1 cellular context compared by ENCODE assay signal in the genomic region with DNA sequence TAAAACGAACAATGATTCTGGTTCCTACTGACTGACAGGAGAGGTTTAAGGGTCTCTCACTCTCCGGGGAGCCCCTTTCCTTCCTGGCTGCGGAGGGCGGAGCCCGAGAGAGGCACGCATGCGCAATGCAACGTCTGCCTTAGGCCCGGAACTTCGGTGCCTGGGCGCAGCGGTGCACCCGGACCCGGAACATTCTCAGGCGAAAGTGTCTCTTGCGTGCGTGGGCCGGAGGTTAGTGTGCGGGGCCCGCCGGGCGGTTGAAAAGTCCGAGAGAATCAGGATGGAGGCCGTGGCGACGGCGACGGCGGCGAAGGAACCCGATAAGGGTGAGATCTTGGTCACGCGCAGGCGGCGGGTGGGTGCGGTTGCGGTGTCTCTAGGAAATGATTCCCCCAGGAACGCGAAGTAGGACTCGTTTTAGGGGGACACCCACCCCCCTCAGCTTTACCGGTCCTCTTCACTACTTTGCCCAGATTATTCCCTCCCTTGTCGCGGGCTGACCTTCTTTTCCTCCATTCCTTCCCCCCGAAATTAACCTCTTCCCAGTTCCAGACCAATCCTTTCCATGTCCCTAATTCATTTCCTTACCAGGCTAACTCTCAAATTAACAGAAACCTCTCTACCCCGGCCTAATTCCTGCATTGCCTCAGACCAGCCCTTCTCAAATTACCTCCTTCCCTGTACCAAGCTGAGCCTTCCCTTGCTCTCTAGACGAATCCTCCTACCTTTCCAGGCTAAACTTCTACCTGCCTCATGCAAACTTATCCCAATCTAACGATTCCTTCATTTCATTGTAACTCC.
TF ChIP-seq lines count a peak whose summit lies in the region.

A gene (plus strand): TSS at position 142 of the 801 bp plus-strand sequence. CDS start 139 bp downstream, at position 281.

TF ChIP-seq in HEK293, 187 proteins besides CTCF, POLR2A, EP300 and RAD21 (continued from another document and continues in another):
- no peak for TF ChIP-seq ZNF114 (tag by site-specific recombination; IDR thresholded peaks at IDR 0.05)
- TF ChIP-seq ZFP41 (tag by site-specific recombination; IDR thresholded peaks at IDR 0.05; ENCODE audit: borderline replicate concordance), result peak; percentile 99; the same call in 1 of the 2 replicates
- TF ChIP-seq ZNF791 (tag by site-specific recombination; IDR thresholded peaks at IDR 0.05), result peak; percentile 68; the same call in 1 of the 2 replicates
- TF ChIP-seq SP3 (tag by site-specific recombination; IDR thresholded peaks at IDR 0.05), result peak; percentile 84
- TF ChIP-seq, protein P1, sequence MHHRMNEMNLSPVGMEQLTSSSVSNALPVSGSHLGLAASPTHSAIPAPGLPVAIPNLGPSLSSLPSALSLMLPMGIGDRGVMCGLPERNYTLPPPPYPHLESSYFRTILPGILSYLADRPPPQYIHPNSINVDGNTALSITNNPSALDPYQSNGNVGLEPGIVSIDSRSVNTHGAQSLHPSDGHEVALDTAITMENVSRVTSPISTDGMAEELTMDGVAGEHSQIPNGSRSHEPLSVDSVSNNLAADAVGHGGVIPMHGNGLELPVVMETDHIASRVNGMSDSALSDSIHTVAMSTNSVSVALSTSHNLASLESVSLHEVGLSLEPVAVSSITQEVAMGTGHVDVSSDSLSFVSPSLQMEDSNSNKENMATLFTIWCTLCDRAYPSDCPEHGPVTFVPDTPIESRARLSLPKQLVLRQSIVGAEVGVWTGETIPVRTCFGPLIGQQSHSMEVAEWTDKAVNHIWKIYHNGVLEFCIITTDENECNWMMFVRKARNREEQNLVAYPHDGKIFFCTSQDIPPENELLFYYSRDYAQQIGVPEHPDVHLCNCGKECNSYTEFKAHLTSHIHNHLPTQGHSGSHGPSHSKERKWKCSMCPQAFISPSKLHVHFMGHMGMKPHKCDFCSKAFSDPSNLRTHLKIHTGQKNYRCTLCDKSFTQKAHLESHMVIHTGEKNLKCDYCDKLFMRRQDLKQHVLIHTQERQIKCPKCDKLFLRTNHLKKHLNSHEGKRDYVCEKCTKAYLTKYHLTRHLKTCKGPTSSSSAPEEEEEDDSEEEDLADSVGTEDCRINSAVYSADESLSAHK (tag by site-specific recombination; IDR thresholded peaks at IDR 0.05), result peak; percentile 83
- peak; percentile 31; the same call in 1 of the 2 replicates for TF ChIP-seq ZNF654 (tag by site-specific recombination; IDR thresholded peaks at IDR 0.05; ENCODE audit: low read depth)
- TF ChIP-seq, protein P2, sequence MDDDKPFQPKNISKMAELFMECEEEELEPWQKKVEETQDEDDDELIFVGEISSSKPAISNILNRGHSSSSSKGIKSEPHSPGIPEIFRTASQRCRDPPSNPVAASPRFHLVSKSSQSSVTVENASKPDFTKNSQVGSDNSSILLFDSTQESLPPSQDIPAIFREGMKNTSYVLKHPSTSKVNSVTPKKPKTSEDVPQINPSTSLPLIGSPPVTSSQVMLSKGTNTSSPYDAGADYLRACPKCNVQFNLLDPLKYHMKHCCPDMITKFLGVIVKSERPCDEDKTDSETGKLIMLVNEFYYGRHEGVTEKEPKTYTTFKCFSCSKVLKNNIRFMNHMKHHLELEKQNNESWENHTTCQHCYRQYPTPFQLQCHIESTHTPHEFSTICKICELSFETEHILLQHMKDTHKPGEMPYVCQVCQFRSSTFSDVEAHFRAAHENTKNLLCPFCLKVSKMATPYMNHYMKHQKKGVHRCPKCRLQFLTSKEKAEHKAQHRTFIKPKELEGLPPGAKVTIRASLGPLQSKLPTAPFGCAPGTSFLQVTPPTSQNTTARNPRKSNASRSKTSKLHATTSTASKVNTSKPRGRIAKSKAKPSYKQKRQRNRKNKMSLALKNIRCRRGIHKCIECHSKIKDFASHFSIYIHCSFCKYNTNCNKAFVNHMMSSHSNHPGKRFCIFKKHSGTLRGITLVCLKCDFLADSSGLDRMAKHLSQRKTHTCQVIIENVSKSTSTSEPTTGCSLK (tag by site-specific recombination; IDR thresholded peaks at IDR 0.05), result no peak
- TF ChIP-seq ZNF596 (tag by site-specific recombination; IDR thresholded peaks at IDR 0.05), result peak; percentile 50; the same call in 1 of the 2 replicates
- TF ChIP-seq ZNF292 (tag by site-specific recombination; IDR thresholded peaks at IDR 0.05; ENCODE audit: borderline replicate concordance, low read depth), result no peak
- TF ChIP-seq ZXDB (tag by site-specific recombination; IDR thresholded peaks at IDR 0.05), result peak; percentile 99
- no peak for TF ChIP-seq ZNF544 (tag by site-specific recombination; IDR thresholded peaks at IDR 0.05)
- no peak for TF ChIP-seq ZNF214 (tag by site-specific recombination; IDR thresholded peaks at IDR 0.05; ENCODE audit: borderline replicate concordance)
- no peak for TF ChIP-seq ZNF426 (tag by site-specific recombination; IDR thresholded peaks at IDR 0.05)
- peak; percentile 73 for TF ChIP-seq ZNF623 (tag by site-specific recombination; IDR thresholded peaks at IDR 0.05)
- TF ChIP-seq ZNF549 (tag by site-specific recombination; IDR thresholded peaks at IDR 0.05), result no peak
- TF ChIP-seq ZNF776 (tag by site-specific recombination; IDR thresholded peaks at IDR 0.05; ENCODE audit: borderline replicate concordance), result no peak
- TF ChIP-seq SP2 (tag by site-specific recombination; IDR thresholded peaks at IDR 0.05), result peak; percentile 74
- peak; percentile 96 for TF ChIP-seq ZFP69B (tag by site-specific recombination; IDR thresholded peaks at IDR 0.05)
- peak; percentile 99 for TF ChIP-seq ZNF2 (tag by site-specific recombination; IDR thresholded peaks at IDR 0.05)
- TF ChIP-seq ZNF501 (tag by site-specific recombination; IDR thresholded peaks at IDR 0.05), result peak; percentile 100
- TF ChIP-seq, protein P3, sequence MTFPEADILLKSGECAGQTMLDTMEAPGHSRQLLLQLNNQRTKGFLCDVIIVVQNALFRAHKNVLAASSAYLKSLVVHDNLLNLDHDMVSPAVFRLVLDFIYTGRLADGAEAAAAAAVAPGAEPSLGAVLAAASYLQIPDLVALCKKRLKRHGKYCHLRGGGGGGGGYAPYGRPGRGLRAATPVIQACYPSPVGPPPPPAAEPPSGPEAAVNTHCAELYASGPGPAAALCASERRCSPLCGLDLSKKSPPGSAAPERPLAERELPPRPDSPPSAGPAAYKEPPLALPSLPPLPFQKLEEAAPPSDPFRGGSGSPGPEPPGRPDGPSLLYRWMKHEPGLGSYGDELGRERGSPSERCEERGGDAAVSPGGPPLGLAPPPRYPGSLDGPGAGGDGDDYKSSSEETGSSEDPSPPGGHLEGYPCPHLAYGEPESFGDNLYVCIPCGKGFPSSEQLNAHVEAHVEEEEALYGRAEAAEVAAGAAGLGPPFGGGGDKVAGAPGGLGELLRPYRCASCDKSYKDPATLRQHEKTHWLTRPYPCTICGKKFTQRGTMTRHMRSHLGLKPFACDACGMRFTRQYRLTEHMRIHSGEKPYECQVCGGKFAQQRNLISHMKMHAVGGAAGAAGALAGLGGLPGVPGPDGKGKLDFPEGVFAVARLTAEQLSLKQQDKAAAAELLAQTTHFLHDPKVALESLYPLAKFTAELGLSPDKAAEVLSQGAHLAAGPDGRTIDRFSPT (tag by site-specific recombination; IDR thresholded peaks at IDR 0.05), result peak; percentile 51; the same call in 1 of the 2 replicates
- TF ChIP-seq ZNF548 (tag by site-specific recombination; IDR thresholded peaks at IDR 0.05), result 0 out of 2 replicates have a peak, but pooled peaks have one; percentile 9
- TF ChIP-seq OSR2 (tag by site-specific recombination; IDR thresholded peaks at IDR 0.05), result peak; percentile 49
- no peak for TF ChIP-seq ZNF555 (tag by site-specific recombination; conservative IDR thresholded peaks at IDR 0.05)
- peak; percentile 92 for TF ChIP-seq ZNF629 (tag by site-specific recombination; IDR thresholded peaks at IDR 0.05)
- TF ChIP-seq, protein P4, sequence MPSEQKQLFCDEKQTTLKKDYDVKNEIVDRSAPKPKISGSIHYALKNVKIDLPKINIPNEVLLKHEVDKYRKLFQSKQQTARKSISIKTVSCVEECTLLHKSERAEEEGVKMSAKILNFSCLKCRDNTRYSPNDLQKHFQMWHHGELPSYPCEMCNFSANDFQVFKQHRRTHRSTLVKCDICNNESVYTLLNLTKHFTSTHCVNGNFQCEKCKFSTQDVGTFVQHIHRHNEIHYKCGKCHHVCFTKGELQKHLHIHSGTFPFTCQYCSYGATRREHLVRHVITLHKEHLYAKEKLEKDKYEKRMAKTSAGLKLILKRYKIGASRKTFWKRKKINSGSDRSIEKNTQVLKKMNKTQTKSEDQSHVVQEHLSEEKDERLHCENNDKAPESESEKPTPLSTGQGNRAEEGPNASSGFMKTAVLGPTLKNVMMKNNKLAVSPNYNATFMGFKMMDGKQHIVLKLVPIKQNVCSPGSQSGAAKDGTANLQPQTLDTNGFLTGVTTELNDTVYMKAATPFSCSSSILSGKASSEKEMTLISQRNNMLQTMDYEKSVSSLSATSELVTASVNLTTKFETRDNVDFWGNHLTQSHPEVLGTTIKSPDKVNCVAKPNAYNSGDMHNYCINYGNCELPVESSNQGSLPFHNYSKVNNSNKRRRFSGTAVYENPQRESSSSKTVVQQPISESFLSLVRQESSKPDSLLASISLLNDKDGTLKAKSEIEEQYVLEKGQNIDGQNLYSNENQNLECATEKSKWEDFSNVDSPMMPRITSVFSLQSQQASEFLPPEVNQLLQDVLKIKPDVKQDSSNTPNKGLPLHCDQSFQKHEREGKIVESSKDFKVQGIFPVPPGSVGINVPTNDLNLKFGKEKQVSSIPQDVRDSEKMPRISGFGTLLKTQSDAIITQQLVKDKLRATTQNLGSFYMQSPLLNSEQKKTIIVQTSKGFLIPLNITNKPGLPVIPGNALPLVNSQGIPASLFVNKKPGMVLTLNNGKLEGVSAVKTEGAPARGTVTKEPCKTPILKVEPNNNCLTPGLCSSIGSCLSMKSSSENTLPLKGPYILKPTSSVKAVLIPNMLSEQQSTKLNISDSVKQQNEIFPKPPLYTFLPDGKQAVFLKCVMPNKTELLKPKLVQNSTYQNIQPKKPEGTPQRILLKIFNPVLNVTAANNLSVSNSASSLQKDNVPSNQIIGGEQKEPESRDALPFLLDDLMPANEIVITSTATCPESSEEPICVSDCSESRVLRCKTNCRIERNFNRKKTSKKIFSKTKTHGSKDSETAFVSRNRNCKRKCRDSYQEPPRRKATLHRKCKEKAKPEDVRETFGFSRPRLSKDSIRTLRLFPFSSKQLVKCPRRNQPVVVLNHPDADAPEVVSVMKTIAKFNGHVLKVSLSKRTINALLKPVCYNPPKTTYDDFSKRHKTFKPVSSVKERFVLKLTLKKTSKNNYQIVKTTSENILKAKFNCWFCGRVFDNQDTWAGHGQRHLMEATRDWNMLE (tag by site-specific recombination; conservative IDR thresholded peaks at IDR 0.05; ENCODE audit: low read depth), result peak; percentile 83
- TF ChIP-seq ZNF514 (tag by site-specific recombination; IDR thresholded peaks at IDR 0.05), result no peak
- TF ChIP-seq EGR2 (tag by site-specific recombination; IDR thresholded peaks at IDR 0.05; ENCODE audit: low read depth), result peak; percentile 94
- peak; percentile 67 for TF ChIP-seq ZNF341 (tag by site-specific recombination; IDR thresholded peaks at IDR 0.05; ENCODE audit: low read depth)
- 0 out of 2 replicates have a peak, but pooled peaks have one; percentile 31 for TF ChIP-seq ZNF404 (tag by site-specific recombination; IDR thresholded peaks at IDR 0.05)
- TF ChIP-seq ZFHX2 (tag by site-specific recombination; conservative IDR thresholded peaks at IDR 0.05), result peak; percentile 98
- TF ChIP-seq ZNF184 (tag by site-specific recombination; IDR thresholded peaks at IDR 0.05), result 0 out of 2 replicates have a peak, but pooled peaks have one; percentile 22
- TF ChIP-seq, protein P5, sequence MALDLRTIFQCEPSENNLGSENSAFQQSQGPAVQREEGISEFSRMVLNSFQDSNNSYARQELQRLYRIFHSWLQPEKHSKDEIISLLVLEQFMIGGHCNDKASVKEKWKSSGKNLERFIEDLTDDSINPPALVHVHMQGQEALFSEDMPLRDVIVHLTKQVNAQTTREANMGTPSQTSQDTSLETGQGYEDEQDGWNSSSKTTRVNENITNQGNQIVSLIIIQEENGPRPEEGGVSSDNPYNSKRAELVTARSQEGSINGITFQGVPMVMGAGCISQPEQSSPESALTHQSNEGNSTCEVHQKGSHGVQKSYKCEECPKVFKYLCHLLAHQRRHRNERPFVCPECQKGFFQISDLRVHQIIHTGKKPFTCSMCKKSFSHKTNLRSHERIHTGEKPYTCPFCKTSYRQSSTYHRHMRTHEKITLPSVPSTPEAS (tag by site-specific recombination; IDR thresholded peaks at IDR 0.05), result peak; percentile 80
- TF ChIP-seq RBAK (tag by site-specific recombination; IDR thresholded peaks at IDR 0.05), result 0 out of 2 replicates have a peak, but pooled peaks have one; percentile 31
- TF ChIP-seq ZNF354C (tag by site-specific recombination; IDR thresholded peaks at IDR 0.05; ENCODE audit: borderline replicate concordance, low read depth), result no peak
- TF ChIP-seq, protein P6, sequence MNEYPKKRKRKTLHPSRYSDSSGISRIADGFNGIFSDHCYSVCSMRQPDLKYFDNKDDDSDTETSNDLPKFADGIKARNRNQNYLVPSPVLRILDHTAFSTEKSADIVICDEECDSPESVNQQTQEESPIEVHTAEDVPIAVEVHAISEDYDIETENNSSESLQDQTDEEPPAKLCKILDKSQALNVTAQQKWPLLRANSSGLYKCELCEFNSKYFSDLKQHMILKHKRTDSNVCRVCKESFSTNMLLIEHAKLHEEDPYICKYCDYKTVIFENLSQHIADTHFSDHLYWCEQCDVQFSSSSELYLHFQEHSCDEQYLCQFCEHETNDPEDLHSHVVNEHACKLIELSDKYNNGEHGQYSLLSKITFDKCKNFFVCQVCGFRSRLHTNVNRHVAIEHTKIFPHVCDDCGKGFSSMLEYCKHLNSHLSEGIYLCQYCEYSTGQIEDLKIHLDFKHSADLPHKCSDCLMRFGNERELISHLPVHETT (tag by site-specific recombination; IDR thresholded peaks at IDR 0.05), result peak; percentile 99
- TF ChIP-seq, protein P7, sequence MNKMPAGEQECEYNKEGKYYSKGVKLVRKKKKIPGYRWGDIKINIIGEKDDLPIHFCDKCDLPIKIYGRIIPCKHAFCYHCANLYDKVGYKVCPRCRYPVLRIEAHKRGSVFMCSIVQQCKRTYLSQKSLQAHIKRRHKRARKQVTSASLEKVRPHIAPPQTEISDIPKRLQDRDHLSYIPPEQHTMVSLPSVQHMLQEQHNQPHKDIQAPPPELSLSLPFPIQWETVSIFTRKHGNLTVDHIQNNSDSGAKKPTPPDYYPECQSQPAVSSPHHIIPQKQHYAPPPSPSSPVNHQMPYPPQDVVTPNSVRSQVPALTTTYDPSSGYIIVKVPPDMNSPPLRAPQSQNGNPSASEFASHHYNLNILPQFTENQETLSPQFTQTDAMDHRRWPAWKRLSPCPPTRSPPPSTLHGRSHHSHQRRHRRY (tag by site-specific recombination; IDR thresholded peaks at IDR 0.05), result peak; percentile 96
- TF ChIP-seq, protein P8, sequence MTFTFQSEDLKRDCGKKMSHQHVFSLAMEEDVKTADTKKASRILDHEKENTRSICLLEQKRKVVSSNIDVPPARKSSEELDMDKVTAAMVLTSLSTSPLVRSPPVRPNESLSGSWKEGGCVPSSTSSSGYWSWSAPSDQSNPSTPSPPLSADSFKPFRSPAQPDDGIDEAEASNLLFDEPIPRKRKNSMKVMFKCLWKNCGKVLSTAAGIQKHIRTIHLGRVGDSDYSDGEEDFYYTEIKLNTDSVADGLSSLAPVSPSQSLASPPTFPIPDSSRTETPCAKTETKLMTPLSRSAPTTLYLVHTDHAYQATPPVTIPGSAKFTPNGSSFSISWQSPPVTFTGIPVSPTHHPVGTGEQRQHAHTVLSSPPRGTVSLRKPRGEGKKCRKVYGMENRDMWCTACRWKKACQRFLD (tag by site-specific recombination; IDR thresholded peaks at IDR 0.05), result no peak
- TF ChIP-seq ZNF521 (tag by site-specific recombination; IDR thresholded peaks at IDR 0.05), result no peak
